ENCODE assay signal across 1 cellular context in genomic region chr15:55552461-55552860, GRCh38.
TF ChIP-seq lines count a peak whose summit lies in the region.

No MANE protein-coding gene starts in this region.

TF ChIP-seq in IMR-90, 13 proteins besides CTCF, POLR2A, EP300 and RAD21:
- TF ChIP-seq ELK1 (IDR thresholded peaks at IDR 0.05; ENCODE audit: borderline replicate concordance, low read depth, low read length) (no peak), MAFK (IDR thresholded peaks at IDR 0.05; ENCODE audit: low read depth, low read length) (no peak), SMC3 (IDR thresholded peaks at IDR 0.05; ENCODE audit: low read depth, low read length) (no peak), FOS (IDR thresholded peaks at IDR 0.05; ENCODE audit: low read depth, low read length) (no peak), MAZ (IDR thresholded peaks at IDR 0.05; ENCODE audit: borderline replicate concordance, low read depth, low read length) (no peak), USF2 (IDR thresholded peaks at IDR 0.05; ENCODE audit: low read depth, low read length) (no peak), CEBPB (IDR thresholded peaks at IDR 0.05; ENCODE audit: low read depth, low read length) (no peak), MXI1 (IDR thresholded peaks at IDR 0.05; ENCODE audit: borderline replicate concordance, low read depth, low read length) (no peak), RFX5 (IDR thresholded peaks at IDR 0.05; ENCODE audit: low read depth, low read length) (no peak), RCOR1 (IDR thresholded peaks at IDR 0.05; ENCODE audit: insufficient replicate concordance, low read length) (no peak), BHLHE40 (IDR thresholded peaks at IDR 0.05; ENCODE audit: low read depth, low read length) (no peak), NFE2L2 (IDR thresholded peaks at IDR 0.05; ENCODE audit: low read depth, low read length) (no peak), CHD1 (IDR thresholded peaks at IDR 0.05; ENCODE audit: low read depth, low read length) (no peak)
